ENCODE assay signal across 1 cellular context in the genomic region with DNA sequence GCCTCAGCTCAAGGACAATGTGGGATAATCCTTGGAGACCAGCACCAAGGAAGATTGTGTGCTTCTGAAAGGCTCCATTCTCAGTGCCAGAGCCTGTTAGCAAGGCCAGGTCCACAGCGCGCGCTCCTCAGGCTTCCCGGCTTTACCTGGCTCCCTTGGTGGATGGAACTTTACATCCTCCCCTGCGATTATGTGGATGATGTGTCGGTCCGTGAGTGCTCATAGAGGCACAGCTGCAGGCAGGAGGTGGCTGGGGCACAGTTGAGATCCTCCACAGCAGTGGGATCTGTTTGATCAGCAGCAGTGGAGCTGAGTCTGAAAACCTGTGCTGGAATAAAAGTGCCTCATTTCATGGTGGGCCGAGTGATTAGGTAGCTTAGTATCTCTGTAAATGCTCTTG.
TF ChIP-seq lines count a peak whose summit lies in the region.

No MANE protein-coding gene starts in this region.

TF ChIP-seq in HepG2, 621 proteins besides CTCF, POLR2A, EP300 and RAD21 (continued from another document):
- TF ChIP-seq GMEB2 (CRISPR knock-in tag; IDR thresholded peaks at IDR 0.05; ENCODE audit: low read depth) (no peak), ZBTB49 (CRISPR knock-in tag; IDR thresholded peaks at IDR 0.05; ENCODE audit: borderline replicate concordance) (no peak)
